In genomic region chr4:165507381-165507780, GRCh38 we compare ENCODE assay signal across 21 cellular contexts.
DNase-seq lines count a peak whose midpoint lies in the region; ATAC-seq and TF ChIP-seq lines count a peak whose summit lies in the region.
"Had no signal": no experiment of that assay in that cellular context is flagged by ENCODE, and none has a peak within 500 bp of the region (broad histone marks: within the 10 kb centered on the region; RNA-seq: fewer than 3 reads in every experiment).

No MANE protein-coding gene starts in this region.

- H3K4me2 ChIP-seq in OCI-LY3 (ENCODE audit: low read length) (peak overlapping the region; percentile 34), neural progenitor cell (no peak overlapping the region)
- H3K4me2 ChIP-seq: A549 had no signal

- intact Hi-C loops in esophagus muscularis mucosa (cut with DNase I), result no loop called here
- intact Hi-C loops in colonic mucosa (cut with DNase I), result no loop called here

- TF ChIP-seq POLR2A in esophagus muscularis mucosa (IDR thresholded peaks at IDR 0.05; ENCODE audit: low read depth), result no peak

- H3K9ac ChIP-seq in OCI-LY3 (ENCODE audit: low read length), result no peak overlapping the region
- no peak overlapping the region for H3K9ac ChIP-seq in neural progenitor cell
- H3K9ac ChIP-seq in colonic mucosa (ENCODE audit: low read depth in 2 of 2, low read length in 2 of 2), result no peak overlapping the region

- no peaks in the 10 kb centered on the region for H3K4me1 ChIP-seq in OCI-LY3 (ENCODE audit: low read length)
- peaks cover 7 to 50% (median 41%) of the 10 kb centered on the region in 4 donors for H3K4me1 ChIP-seq in esophagus muscularis mucosa
- no peaks in the 10 kb centered on the region for H3K4me1 ChIP-seq in neural progenitor cell
- no peaks in the 10 kb centered on the region for H3K4me1 ChIP-seq in thymus (ENCODE audit: control insufficient read depth, insufficient read depth, low read length)
- no peaks in the 10 kb centered on the region for H3K4me1 ChIP-seq in colonic mucosa
- H3K4me1 ChIP-seq: SJCRH30 had no signal

- H3K27ac ChIP-seq in OCI-LY3 (ENCODE audit: low read length), result no peak overlapping the region
- peak overlapping the region in 3 of 4 donors; percentile 26 to 63 (median 59) for H3K27ac ChIP-seq in esophagus muscularis mucosa (replicated peaks in 1 of 4)
- H3K27ac ChIP-seq in neural progenitor cell, result no peak overlapping the region
- peak overlapping the region; percentile 11 for H3K27ac ChIP-seq in thymus (ENCODE audit: low read depth)
- no peak overlapping the region for H3K27ac ChIP-seq in colonic mucosa
- H3K27ac ChIP-seq: HL-60, SJCRH30 had no signal

- no peaks in the 10 kb centered on the region for H3K9me3 Mint-ChIP-seq in neural progenitor cell

- no peak for TF ChIP-seq CTCF in OCI-LY3 (IDR thresholded peaks at IDR 0.05; ENCODE audit: low read depth, low read length)
- no peak for TF ChIP-seq CTCF in esophagus muscularis mucosa (IDR thresholded peaks at IDR 0.05)
- no peak for TF ChIP-seq CTCF in neural progenitor cell (IDR thresholded peaks at IDR 0.05)
- TF ChIP-seq CTCF in colonic mucosa (IDR thresholded peaks at IDR 0.05), result no peak

- no peaks in the 10 kb centered on the region for H3K27me3 ChIP-seq in OCI-LY3 (ENCODE audit: low read depth, low read length)
- no peaks in the 10 kb centered on the region for H3K27me3 ChIP-seq in esophagus muscularis mucosa
- no peaks in the 10 kb centered on the region for H3K27me3 ChIP-seq in neural progenitor cell
- no peaks in the 10 kb centered on the region for H3K27me3 ChIP-seq in thymus (ENCODE audit: control insufficient read depth, insufficient read depth)
- no peaks in the 10 kb centered on the region for H3K27me3 ChIP-seq in colonic mucosa
- H3K27me3 ChIP-seq: SJCRH30 had no signal

- ATAC-seq in GM18498 (IDR thresholded peaks at IDR 0.05; ENCODE audit: unreplicated experiment), result no peak
- ATAC-seq in GM19328 (IDR thresholded peaks at IDR 0.05; ENCODE audit: unreplicated experiment), result no peak
- ATAC-seq: A549, Panc1 had no signal

- WGBS in esophagus muscularis mucosa, result 93% methylated on average over 9 of the region's 9 CpGs
- WGBS in thymus, result 93% methylated on average over 9 of the region's 9 CpGs

- no peak for TF ChIP-seq EP300 in esophagus muscularis mucosa (IDR thresholded peaks at IDR 0.05)

- no peaks in the 10 kb centered on the region for H3F3A ChIP-seq in neural progenitor cell (ENCODE audit: low read depth)

- no peaks in the 10 kb centered on the region for H4K20me1 ChIP-seq in OCI-LY3 (ENCODE audit: insufficient read depth, low read length)
- no peaks in the 10 kb centered on the region for H4K20me1 ChIP-seq in neural progenitor cell (ENCODE audit: low read depth)

- DNase-seq in esophagus muscularis mucosa (ENCODE audit: extremely low spot score) (no peak), neural progenitor cell (ENCODE audit: low spot score) (no peak), colonic mucosa (no peak)
- DNase-seq: H7, KG1, NCI-H1105, NCI-H146, NCI-H2029, NCI-H2227 treated with DMSO at 0.1 percent for 48 hours, NCI-H510A treated with DMSO at 0.1 percent for 48 hours, NCI-H748 treated with DMSO at 0.1 percent for 48 hours had no signal

- H3K9me3 ChIP-seq in OCI-LY3 (ENCODE audit: insufficient read depth, low read length) (no peaks in the 10 kb centered on the region), esophagus muscularis mucosa (no peaks in the 10 kb centered on the region), neural progenitor cell (ENCODE audit: low read depth) (no peaks in the 10 kb centered on the region), thymus (ENCODE audit: control insufficient read depth) (no peaks in the 10 kb centered on the region), colonic mucosa (no peaks in the 10 kb centered on the region)
- H3K9me3 ChIP-seq: A549, SJCRH30 had no signal

- H3K79me2 ChIP-seq in OCI-LY3 (ENCODE audit: low read length) (no peaks in the 10 kb centered on the region), neural progenitor cell (ENCODE audit: low read depth) (no peaks in the 10 kb centered on the region)

- no peak overlapping the region for H3K4me3 Mint-ChIP-seq in neural progenitor cell
- H3K4me3 Mint-ChIP-seq: B cell, CD14-positive monocyte had no signal

- peaks cover 2% of the 10 kb centered on the region for H3K27me3 Mint-ChIP-seq in neural progenitor cell (ENCODE audit: insufficient read depth, low read depth)

- H3K4me3 ChIP-seq in OCI-LY3 (ENCODE audit: low read length) (peak overlapping the region; percentile 23; the same call in 1 of the 2 replicates), esophagus muscularis mucosa (no peak overlapping the region), neural progenitor cell (no peak overlapping the region), thymus (ENCODE audit: low read length) (no peak overlapping the region), colonic mucosa (no peak overlapping the region)
- H3K4me3 ChIP-seq: A549, SJCRH30 had no signal

- H3K36me3 ChIP-seq in OCI-LY3 (replicated peaks; ENCODE audit: low read depth, low read length) (no peaks in the 10 kb centered on the region), esophagus muscularis mucosa (no peaks in the 10 kb centered on the region), neural progenitor cell (no peaks in the 10 kb centered on the region), thymus (ENCODE audit: control insufficient read depth, insufficient read depth) (no peaks in the 10 kb centered on the region), colonic mucosa (no peaks in the 10 kb centered on the region)
- H3K36me3 ChIP-seq: SJCRH30 had no signal

- no peaks in the 10 kb centered on the region for H3K36me3 Mint-ChIP-seq in neural progenitor cell
- H3K36me3 Mint-ChIP-seq: CD14-positive monocyte had no signal

- H3K27ac Mint-ChIP-seq in neural progenitor cell, result peak overlapping the region; percentile 31
- H3K27ac Mint-ChIP-seq: B cell, CD14-positive monocyte had no signal

- H2AFZ ChIP-seq in OCI-LY3 (ENCODE audit: low read depth, low read length) (0 out of 2 replicates have a peak overlapping the region, but pooled peaks have one; percentile 4), neural progenitor cell (replicated peaks) (no peak overlapping the region)

- peaks cover 13% of the 10 kb centered on the region for H3K4me1 Mint-ChIP-seq in neural progenitor cell
- H3K4me1 Mint-ChIP-seq: B cell, CD14-positive monocyte had no signal

Comparison
In these comparisons a context has a peak if more than half of its experiments do, and no peak if none do; other contexts are left out.
1. H3K27ac ChIP-seq: peak in esophagus muscularis mucosa (3 of 4) and thymus (single experiment); none in OCI-LY3 (single experiment), neural progenitor cell (single experiment) and colonic mucosa (single experiment).